22 cellular contexts compared by ENCODE assay signal in the genomic region with DNA sequence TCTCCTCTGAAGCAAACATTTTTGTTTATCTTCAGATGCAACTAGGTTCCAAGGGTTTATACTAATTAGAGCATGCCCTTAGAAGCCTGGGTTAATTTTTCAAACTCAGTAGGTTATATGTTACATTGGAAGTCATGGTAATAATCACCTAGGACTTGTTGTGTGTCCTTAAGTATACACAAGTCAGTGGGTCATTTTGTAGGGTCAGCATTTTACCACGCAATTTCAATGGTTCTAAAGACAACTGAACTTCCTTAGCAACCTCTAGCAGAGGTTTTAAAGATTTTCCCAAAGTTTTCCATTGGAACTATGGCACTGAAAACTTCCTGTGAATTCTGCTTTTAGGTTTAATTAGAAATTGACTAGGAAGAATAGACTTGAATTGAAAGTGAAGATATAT.
DNase-seq lines count a peak whose midpoint lies in the region; ATAC-seq, FAIRE-seq and TF ChIP-seq lines count a peak whose summit lies in the region.
"Had no signal": no experiment of that assay in that cellular context is flagged by ENCODE, and none has a peak within 500 bp of the region (broad histone marks: within the 10 kb centered on the region; RNA-seq: fewer than 3 reads in every experiment).

No MANE protein-coding gene starts in this region.

- peaks cover 3% of the 10 kb centered on the region for H3K27me3 Mint-ChIP-seq in neural progenitor cell (ENCODE audit: insufficient read depth, low read depth)
- H3K27me3 Mint-ChIP-seq: B cell; CD4-positive, alpha-beta T cell had no signal

- peaks cover 13% of the 10 kb centered on the region for H3K9me3 Mint-ChIP-seq in neural progenitor cell
- H3K9me3 Mint-ChIP-seq: CD4-positive, alpha-beta T cell; CD8-positive, alpha-beta T cell had no signal

- no peak overlapping the region for H3K27ac Mint-ChIP-seq in neural progenitor cell
- H3K27ac Mint-ChIP-seq: B cell; CD4-positive, alpha-beta T cell; CD8-positive, alpha-beta T cell had no signal

- no peak overlapping the region for H3K4me3 Mint-ChIP-seq in neural progenitor cell
- H3K4me3 Mint-ChIP-seq: B cell; CD4-positive, alpha-beta T cell; CD8-positive, alpha-beta T cell had no signal

- no peak for TF ChIP-seq EP300 in A549 (IDR thresholded peaks at IDR 0.05)

- no peak for ATAC-seq in A549
- ATAC-seq: CD8-positive, alpha-beta T cell had no signal

- H3K4me2 ChIP-seq in A549, result no peak overlapping the region
- H3K4me2 ChIP-seq in OCI-LY3 (ENCODE audit: low read length), result peak overlapping the region; percentile 79; the same call in 1 of the 2 replicates
- peak overlapping the region; percentile 61 for H3K4me2 ChIP-seq in neural progenitor cell
- H3K4me2 ChIP-seq: BLaER1 treated with 17β-estradiol and CSF1 and Interleukin-3, amounts not matched to agents 10 nM and 100 nM had no signal

- no peaks in the 10 kb centered on the region for H3K4me1 ChIP-seq in A549
- peaks cover 36% of the 10 kb centered on the region for H3K4me1 ChIP-seq in OCI-LY3 (ENCODE audit: low read length)
- peaks cover 33% of the 10 kb centered on the region for H3K4me1 ChIP-seq in neural progenitor cell
- H3K4me1 ChIP-seq: BLaER1 treated with 17β-estradiol and CSF1 and Interleukin-3, amounts not matched to agents 10 nM and 100 nM; Caco-2 had no signal

- H3K9me3 ChIP-seq in A549 (no peaks in the 10 kb centered on the region), OCI-LY3 (ENCODE audit: insufficient read depth, low read length) (no peaks in the 10 kb centered on the region), neural progenitor cell (ENCODE audit: low read depth) (no peaks in the 10 kb centered on the region)
- H3K9me3 ChIP-seq: BLaER1 treated with 17β-estradiol and CSF1 and Interleukin-3, amounts not matched to agents 10 nM and 100 nM; Caco-2 had no signal

- H3K4me3 ChIP-seq in A549 (no peak overlapping the region), OCI-LY3 (ENCODE audit: low read length) (no peak overlapping the region), neural progenitor cell (no peak overlapping the region)
- H3K4me3 ChIP-seq: BLaER1 treated with 17β-estradiol and CSF1 and Interleukin-3, amounts not matched to agents 10 nM and 100 nM had no signal

- H3K27me3 ChIP-seq in OCI-LY3 (ENCODE audit: low read depth, low read length) (no peaks in the 10 kb centered on the region), neural progenitor cell (no peaks in the 10 kb centered on the region)
- H3K27me3 ChIP-seq: BLaER1 treated with 17β-estradiol and CSF1 and Interleukin-3, amounts not matched to agents 10 nM and 100 nM had no signal

- H3K36me3 Mint-ChIP-seq in neural progenitor cell, result peaks cover 2% of the 10 kb centered on the region
- H3K36me3 Mint-ChIP-seq: CD8-positive, alpha-beta T cell had no signal

- no peaks in the 10 kb centered on the region for H3K79me2 ChIP-seq in OCI-LY3 (ENCODE audit: low read length)
- no peaks in the 10 kb centered on the region for H3K79me2 ChIP-seq in neural progenitor cell (ENCODE audit: low read depth)

- DNase-seq in A549 (ENCODE audit: low read depth in 1 of 2, low spot score in 1 of 2), result no peak
- DNase-seq in G401 (ENCODE audit: low spot score), result peak; percentile 43
- DNase-seq in neural progenitor cell (ENCODE audit: low spot score), result no peak
- no peak for DNase-seq in NCI-H1436 treated with DMSO at 0.1 percent for 48 hours (lab: John Stamatoyannopoulos, UW)
- no peak for DNase-seq in dedifferentiated amniotic fluid mesenchymal stem cell (ENCODE audit: extremely low spot score)
- DNase-seq in DMS53 (lab: John Stamatoyannopoulos, UW), result no peak
- DNase-seq: 8988T; AML-193; Caco-2; Calu3; CD4-positive, alpha-beta T cell; CD8-positive, alpha-beta T cell; DMS79; DND-41; EL; GF-D8 had no signal

- H2AFZ ChIP-seq in OCI-LY3 (ENCODE audit: low read depth, low read length) (no peak overlapping the region), neural progenitor cell (replicated peaks) (no peak overlapping the region)

- H4K20me1 ChIP-seq in OCI-LY3 (ENCODE audit: insufficient read depth, low read length) (no peaks in the 10 kb centered on the region), neural progenitor cell (ENCODE audit: low read depth) (peaks cover 6% of the 10 kb centered on the region)
- H4K20me1 ChIP-seq: BLaER1 treated with 17β-estradiol and CSF1 and Interleukin-3, amounts not matched to agents 10 nM and 100 nM had no signal

- TF ChIP-seq CTCF in A549 (IDR thresholded peaks at IDR 0.05) (no peak), OCI-LY3 (IDR thresholded peaks at IDR 0.05; ENCODE audit: low read depth, low read length) (no peak), neural progenitor cell (IDR thresholded peaks at IDR 0.05) (no peak)

- 4% methylated on average over 1 of the region's 1 CpG for WGBS in A549 (ENCODE audit: missing lambda C conversion rate)

- POLR2A ChIA-PET in A549 (lab: Yijun Ruan, JAX), result no interaction called here

- in situ Hi-C loops in G401 (cut with HindIII; ENCODE audit: low sequenced_read_pairs), result no loop called here

- no peak for TF ChIP-seq POLR2A in A549 (IDR thresholded peaks at IDR 0.05; ENCODE audit: low read length)

- CTCF ChIA-PET in A549 (lab: Yijun Ruan, JAX), result interaction anchor here (0.7 to 1.7 kb wide), 2 partner anchors 11 to 75 kb away, joined by 3 to 4 read pairs; no protein-coding TSS in a partner anchor

- peaks cover 47% of the 10 kb centered on the region for H3K4me1 Mint-ChIP-seq in neural progenitor cell
- H3K4me1 Mint-ChIP-seq: B cell had no signal

- H3K9ac ChIP-seq in OCI-LY3 (ENCODE audit: low read length) (no peak overlapping the region), neural progenitor cell (no peak overlapping the region)
- H3K9ac ChIP-seq: BLaER1 treated with 17β-estradiol and CSF1 and Interleukin-3, amounts not matched to agents 10 nM and 100 nM had no signal

- no peak for TF ChIP-seq RAD21 in A549 (conservative IDR thresholded peaks at IDR 0.05 in 1 of 2, IDR thresholded peaks at IDR 0.05 in 1 of 2)

- H3K36me3 ChIP-seq in OCI-LY3 (replicated peaks; ENCODE audit: low read depth, low read length), result peaks cover 11% of the 10 kb centered on the region
- H3K36me3 ChIP-seq in neural progenitor cell, result no peaks in the 10 kb centered on the region
- H3K36me3 ChIP-seq: BLaER1 treated with 17β-estradiol and CSF1 and Interleukin-3, amounts not matched to agents 10 nM and 100 nM had no signal

- H3K27ac ChIP-seq in A549 (no peak overlapping the region), OCI-LY3 (ENCODE audit: low read length) (peak overlapping the region; percentile 93; the same call in 1 of the 2 replicates), neural progenitor cell (no peak overlapping the region)
- H3K27ac ChIP-seq: BLaER1 treated with 17β-estradiol and CSF1 and Interleukin-3, amounts not matched to agents 10 nM and 100 nM; C4-2B had no signal

- peaks cover 29% of the 10 kb centered on the region for H3F3A ChIP-seq in neural progenitor cell (ENCODE audit: low read depth)

- no peak for FAIRE-seq in A549 (lab: Jason Lieb, UNC)
- FAIRE-seq: A204.1, GM19239 had no signal

TF ChIP-seq in A549, 52 proteins besides CTCF, POLR2A, EP300 and RAD21:
- TF ChIP-seq MAFK (IDR thresholded peaks at IDR 0.05; ENCODE audit: partially characterized antibody), result peak; percentile 90
- TF ChIP-seq, protein P1, sequence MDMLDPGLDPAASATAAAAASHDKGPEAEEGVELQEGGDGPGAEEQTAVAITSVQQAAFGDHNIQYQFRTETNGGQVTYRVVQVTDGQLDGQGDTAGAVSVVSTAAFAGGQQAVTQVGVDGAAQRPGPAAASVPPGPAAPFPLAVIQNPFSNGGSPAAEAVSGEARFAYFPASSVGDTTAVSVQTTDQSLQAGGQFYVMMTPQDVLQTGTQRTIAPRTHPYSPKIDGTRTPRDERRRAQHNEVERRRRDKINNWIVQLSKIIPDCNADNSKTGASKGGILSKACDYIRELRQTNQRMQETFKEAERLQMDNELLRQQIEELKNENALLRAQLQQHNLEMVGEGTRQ (IDR thresholded peaks at IDR 0.05), result no peak
